18 cellular contexts compared by ENCODE assay signal in the genomic region with DNA sequence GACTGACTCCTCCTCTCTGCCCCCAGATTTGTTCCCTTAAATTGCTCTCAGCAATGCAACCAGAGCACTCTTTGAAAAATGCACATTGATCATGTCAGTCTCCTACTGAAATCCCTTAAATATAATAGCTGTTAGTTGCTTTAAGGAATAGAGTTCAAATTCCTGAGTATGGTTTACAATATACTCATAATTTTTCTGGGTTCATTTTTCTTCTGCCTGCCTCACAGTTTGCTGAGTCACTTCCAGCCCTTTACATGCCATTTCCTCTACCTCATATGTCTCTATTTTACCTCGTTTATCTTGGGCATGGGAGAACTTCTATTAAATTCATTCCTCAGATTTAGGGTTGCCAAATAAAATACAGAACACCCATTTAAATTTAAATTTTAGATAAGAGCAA.
DNase-seq lines count a peak whose midpoint lies in the region; ATAC-seq, FAIRE-seq and TF ChIP-seq lines count a peak whose summit lies in the region.
"Had no signal": no experiment of that assay in that cellular context is flagged by ENCODE, and none has a peak within 500 bp of the region (broad histone marks: within the 10 kb centered on the region; RNA-seq: fewer than 3 reads in every experiment).

No MANE protein-coding gene starts in this region.

- TF ChIP-seq CTCF in astrocyte (IDR thresholded peaks at IDR 0.05; ENCODE audit: insufficient read depth, low read depth, low read length) (no peak), foreskin keratinocyte (conservative IDR thresholded peaks at IDR 0.05) (no peak), body of pancreas (IDR thresholded peaks at IDR 0.05) (no peak)

- H3K36me3 Mint-ChIP-seq in astrocyte (ENCODE audit: low read depth, unreplicated experiment), result no peaks in the 10 kb centered on the region
- H3K36me3 Mint-ChIP-seq: CD4-positive, CD25-positive, alpha-beta regulatory T cell had no signal

- H3K27me3 ChIP-seq in astrocyte (ENCODE audit: insufficient read depth, low read length) (no peaks in the 10 kb centered on the region), foreskin keratinocyte (no peaks in the 10 kb centered on the region), body of pancreas (no peaks in the 10 kb centered on the region)
- H3K27me3 ChIP-seq: adrenal gland, gastrocnemius medialis had no signal

- no peak for TF ChIP-seq POLR2A in body of pancreas (IDR thresholded peaks at IDR 0.05)

- H3K4me1 Mint-ChIP-seq in astrocyte (ENCODE audit: low read depth, unreplicated experiment), result peaks cover 32% of the 10 kb centered on the region
- H3K4me1 Mint-ChIP-seq: CD4-positive, CD25-positive, alpha-beta regulatory T cell had no signal

- no peaks in the 10 kb centered on the region for H3K36me3 ChIP-seq in astrocyte (ENCODE audit: insufficient read depth, low read length)
- H3K36me3 ChIP-seq in body of pancreas (replicated peaks in 1 of 2; ENCODE audit: insufficient read depth in 1 of 2, low read depth in 2 of 2), result no peaks in the 10 kb centered on the region
- H3K36me3 ChIP-seq: adrenal gland, gastrocnemius medialis had no signal

- DNase-seq in DMS53 (lab: John Stamatoyannopoulos, UW) (peak; percentile 12), DMS53 treated with DMSO at 0.1 percent for 48 hours (lab: John Stamatoyannopoulos, UW; ENCODE audit: unreplicated experiment) (no peak), astrocyte (ENCODE audit: low read depth) (peak; percentile 62), foreskin keratinocyte (peak; percentile 16 to 50), mesenteric fat pad (ENCODE audit: low spot score) (no peak), D341Med (ENCODE audit: low spot score) (no peak), caudate nucleus (lab: John Stamatoyannopoulos, UW) (no peak), body of pancreas (no peak)
- DNase-seq: activated CD8-positive, alpha-beta T cell treated with anti-CD3 and anti-CD28 coated beads for 36 hours; adrenal gland; CD4-positive, CD25-positive, alpha-beta regulatory T cell; gastrocnemius medialis; NCI-H2227 treated with DMSO at 0.1 percent for 48 hours had no signal

- 11 to 15% methylated on average over 1 of the region's 1 CpG for whole genome bisulfite sequencing in body of pancreas, 2 donors

- FAIRE-seq in astrocyte (lab: Jason Lieb, UNC), result no peak
- FAIRE-seq: GM12878 had no signal

- ATAC-seq in foreskin keratinocyte (peak; percentile 65), body of pancreas (no peak)
- ATAC-seq: activated CD8-positive, alpha-beta T cell treated with anti-CD3 and anti-CD28 coated beads for 36 hours; gastrocnemius medialis; GM12878 had no signal

- peak overlapping the region; percentile 30 for H2AFZ ChIP-seq in astrocyte (ENCODE audit: low read depth, low read length)

- H3K27ac ChIP-seq in astrocyte (ENCODE audit: low read depth, low read length) (peak overlapping the region; percentile 56), foreskin keratinocyte (no peak overlapping the region), caudate nucleus (ENCODE audit: low read depth, low read length) (no peak overlapping the region), body of pancreas (no peak overlapping the region)
- H3K27ac ChIP-seq: 22Rv1, adrenal gland, gastrocnemius medialis, skin epidermis had no signal

- intact Hi-C loops in body of pancreas (cut with DNase I), result no loop called here

- H3K9ac ChIP-seq in astrocyte (ENCODE audit: low read length), result peak overlapping the region; percentile 7

- H3K4me3 ChIP-seq in astrocyte (ENCODE audit: insufficient read depth, low read depth, low read length) (no peak overlapping the region), body of pancreas (no peak overlapping the region)
- H3K4me3 ChIP-seq: adrenal gland, gastrocnemius medialis, GM12878, skin epidermis had no signal

- peaks cover 26% of the 10 kb centered on the region for H3K4me1 ChIP-seq in astrocyte (ENCODE audit: insufficient read depth, low read length)
- peaks cover 8% of the 10 kb centered on the region for H3K4me1 ChIP-seq in foreskin keratinocyte
- no peaks in the 10 kb centered on the region for H3K4me1 ChIP-seq in body of pancreas
- H3K4me1 ChIP-seq: adrenal gland, gastrocnemius medialis had no signal

- no peaks in the 10 kb centered on the region for H3K27me3 Mint-ChIP-seq in astrocyte (ENCODE audit: low read depth, unreplicated experiment)
- H3K27me3 Mint-ChIP-seq: activated CD8-positive, alpha-beta T cell treated with anti-CD3 and anti-CD28 coated beads for 36 hours; CD4-positive, CD25-positive, alpha-beta regulatory T cell; stimulated activated naive CD8-positive, alpha-beta T cell treated with anti-CD3 and anti-CD28 coated beads, Interleukin-15, Interleukin-2, amounts not matched to agents 100 ng/mL and 50 ng/mL, for 24 hours had no signal

- H3K9me3 ChIP-seq in astrocyte (ENCODE audit: insufficient read depth, low read depth, low read length) (no peaks in the 10 kb centered on the region), body of pancreas (no peaks in the 10 kb centered on the region)
- H3K9me3 ChIP-seq: adrenal gland, gastrocnemius medialis had no signal

- H3K4me2 ChIP-seq in astrocyte (ENCODE audit: low read length), result peak overlapping the region; percentile 60

- no peaks in the 10 kb centered on the region for H3K79me2 ChIP-seq in astrocyte (ENCODE audit: insufficient read depth, low read length)

- H3K9me3 Mint-ChIP-seq in astrocyte (ENCODE audit: unreplicated experiment), result no peaks in the 10 kb centered on the region
- H3K9me3 Mint-ChIP-seq: activated T-helper 1 cell treated with anti-CD3 and anti-CD28 coated beads, Interleukin-12 subunit alpha, Interleukin-12 subunit beta, Interleukin-2, Interleukin-4 antibody, amounts not matched to agents 30 ng/mL and 10 ng/mL and 1 ng/mL, durations not matched to agents 14 hours and 24 hours and 36 hours had no signal

- no peaks in the 10 kb centered on the region for H4K20me1 ChIP-seq in astrocyte (ENCODE audit: insufficient read depth, low read length)

- peak overlapping the region; percentile 70 for H3K27ac Mint-ChIP-seq in astrocyte (ENCODE audit: unreplicated experiment)
- H3K27ac Mint-ChIP-seq: activated CD8-positive, alpha-beta T cell treated with anti-CD3 and anti-CD28 coated beads for 36 hours; activated T-helper 1 cell treated with anti-CD3 and anti-CD28 coated beads, Interleukin-12 subunit alpha, Interleukin-12 subunit beta, Interleukin-2, Interleukin-4 antibody, amounts not matched to agents 30 ng/mL and 10 ng/mL and 1 ng/mL, durations not matched to agents 14 hours and 24 hours and 36 hours; CD4-positive, CD25-positive, alpha-beta regulatory T cell; stimulated activated naive CD8-positive, alpha-beta T cell treated with anti-CD3 and anti-CD28 coated beads, Interleukin-15, Interleukin-2, amounts not matched to agents 100 ng/mL and 50 ng/mL, for 24 hours had no signal

- no peak overlapping the region for H3K4me3 Mint-ChIP-seq in astrocyte (ENCODE audit: unreplicated experiment)
- H3K4me3 Mint-ChIP-seq: activated CD8-positive, alpha-beta T cell treated with anti-CD3 and anti-CD28 coated beads for 36 hours; activated T-helper 1 cell treated with anti-CD3 and anti-CD28 coated beads, Interleukin-12 subunit alpha, Interleukin-12 subunit beta, Interleukin-2, Interleukin-4 antibody, amounts not matched to agents 30 ng/mL and 10 ng/mL and 1 ng/mL, durations not matched to agents 14 hours and 24 hours and 36 hours; CD4-positive, CD25-positive, alpha-beta regulatory T cell; stimulated activated naive CD8-positive, alpha-beta T cell treated with anti-CD3 and anti-CD28 coated beads, Interleukin-15, Interleukin-2, amounts not matched to agents 100 ng/mL and 50 ng/mL, for 24 hours had no signal

Comparison
In these comparisons a context has a peak if more than half of its experiments do, and no peak if none do; other contexts are left out.
1. DNase-seq: peak in DMS53 (single experiment), astrocyte (single experiment) and foreskin keratinocyte (2 of 2); none in DMS53 treated with DMSO at 0.1 percent for 48 hours (single experiment), mesenteric fat pad (single experiment), D341Med (single experiment), caudate nucleus (0 of 61) and body of pancreas (0 of 4).